ENCODE assay signal across 1 cellular context in genomic region chr19:37953125-37953524, GRCh38.
TF ChIP-seq lines count a peak whose summit lies in the region.

No MANE protein-coding gene starts in this region.

TF ChIP-seq in WTC11, 78 proteins besides CTCF, POLR2A, EP300 and RAD21 (continued from another document):
- TF ChIP-seq AFF4 (CRISPR knock-in tag; IDR thresholded peaks at IDR 0.05; ENCODE audit: borderline replicate concordance): no peak
- TF ChIP-seq FOXJ3 (CRISPR knock-in tag; IDR thresholded peaks at IDR 0.05; ENCODE audit: borderline replicate concordance): no peak
- TF ChIP-seq KAT7 (CRISPR knock-in tag; IDR thresholded peaks at IDR 0.05; ENCODE audit: borderline replicate concordance): no peak
- no peak for TF ChIP-seq TEAD1 (CRISPR knock-in tag; IDR thresholded peaks at IDR 0.05)
- TF ChIP-seq E2F5 (CRISPR knock-in tag; IDR thresholded peaks at IDR 0.05): no peak
- no peak for TF ChIP-seq NR2C2 (CRISPR knock-in tag; IDR thresholded peaks at IDR 0.05)
